3 cellular contexts compared by ENCODE assay signal in genomic region chr12:76676261-76676660, GRCh38.
DNase-seq lines count a peak whose midpoint lies in the region; ATAC-seq and TF ChIP-seq lines count a peak whose summit lies in the region.
"Not testable (repeated sequence)": the region's sequence is repeated elsewhere in the genome, so short reads cannot be mapped to it uniquely, and the experiment has no call there.

No MANE protein-coding gene starts in this region.

- DNase-seq in IMR-90; MCF 10A (ENCODE audit: unreplicated experiment): not testable (repeated sequence)

- H3K4ac ChIP-seq in IMR-90 (ENCODE audit: low read depth, low read length) = not testable (repeated sequence)

- not testable (repeated sequence) for H3K4me2 ChIP-seq in IMR-90 (ENCODE audit: low read depth, low read length)

- H2BK120ac ChIP-seq in IMR-90 (ENCODE audit: low read depth, low read length) = not testable (repeated sequence)

- not testable (repeated sequence) for H3K4me3 Mint-ChIP-seq in MCF 10A (ENCODE audit: unreplicated experiment)

- not testable (repeated sequence) for H3K4me1 ChIP-seq in HEK293 (ENCODE audit: control insufficient read depth, insufficient read depth, low read length); IMR-90 (ENCODE audit: control insufficient read depth, insufficient read depth, low read length)

- not testable (repeated sequence) for TF ChIP-seq RAD21 in IMR-90 (IDR thresholded peaks at IDR 0.05; ENCODE audit: low read length)

- not testable (repeated sequence) for H3K9me1 ChIP-seq in IMR-90 (ENCODE audit: insufficient read depth, low read length)

- CTCF ChIA-PET in HEK293 (lab: Yijun Ruan, JAX) = interaction anchor here (0.6 kb wide), 1 partner anchor 8 kb away, joined by 3 read pairs; no protein-coding TSS in a partner anchor
- CTCF ChIA-PET in IMR-90 (lab: Yijun Ruan, JAX) = not testable (repeated sequence)
- CTCF ChIA-PET in MCF 10A (lab: Yijun Ruan, JAX) = interaction anchor here (0.6 to 1.1 kb wide), 2 partner anchors 14 to 648 kb away, joined by 4 to 5 read pairs; no protein-coding TSS in a partner anchor

- not testable (repeated sequence) for H2BK5ac ChIP-seq in IMR-90 (ENCODE audit: low read depth, low read length, poor library complexity, severe bottlenecking)

- in situ Hi-C loops in IMR-90 (cut with MboI; ENCODE audit: low sequenced_read_pairs) = not testable (repeated sequence)

- not testable (repeated sequence) for H2AK5ac ChIP-seq in IMR-90 (ENCODE audit: low read depth, low read length)

- not testable (repeated sequence) for ATAC-seq in IMR-90 (ENCODE audit: low read depth)

- not testable (repeated sequence) for H2AK9ac ChIP-seq in IMR-90 (replicated peaks; ENCODE audit: low read depth, low read length, poor library complexity)

- not testable (repeated sequence) for H3K9ac ChIP-seq in IMR-90 (ENCODE audit: low read depth, low read length)

- not testable (repeated sequence) for H3K27ac ChIP-seq in HEK293 (ENCODE audit: extremely low read depth, low read depth, low read length); IMR-90 (ENCODE audit: insufficient read depth, low read length)

- BruUV-seq in IMR-90 (replicated peaks; lab: Mats Ljungman, UMichigan); MCF 10A (replicated peaks; lab: Mats Ljungman, UMichigan): not testable (repeated sequence)

- not testable (repeated sequence) for H3K18ac ChIP-seq in IMR-90 (ENCODE audit: low read depth, low read length)

- intact Hi-C loops in IMR-90 (cut with micrococcal nuclease); MCF 10A (cut with micrococcal nuclease): not testable (repeated sequence)

- not testable (repeated sequence) for H3K36me3 ChIP-seq in HEK293 (ENCODE audit: control insufficient read depth in 2 of 2, insufficient read depth in 1 of 2, low read length in 2 of 2); IMR-90 (ENCODE audit: control insufficient read depth, insufficient read depth, low read length)

- H2BK20ac ChIP-seq in IMR-90 (ENCODE audit: low read depth, low read length) = not testable (repeated sequence)

- not testable (repeated sequence) for H2AFZ ChIP-seq in IMR-90 (replicated peaks; ENCODE audit: low read length, poor library complexity)

- H4K5ac ChIP-seq in IMR-90 (ENCODE audit: low read depth, low read length) = not testable (repeated sequence)

- dilution Hi-C loops in IMR-90 (cut with HindIII; ENCODE audit: low sequenced_read_pairs, unreplicated experiment) = not testable (repeated sequence)

- TF ChIP-seq CTCF in HEK293 (tag by site-specific recombination; IDR thresholded peaks at IDR 0.05); IMR-90 (conservative IDR thresholded peaks at IDR 0.05; ENCODE audit: low read depth, low read length); MCF 10A (IDR thresholded peaks at IDR 0.05; ENCODE audit: unreplicated experiment): not testable (repeated sequence)

- not testable (repeated sequence) for TF ChIP-seq POLR2A in IMR-90 (IDR thresholded peaks at IDR 0.05; ENCODE audit: low read depth, low read length)

- not testable (repeated sequence) for H3K27me3 Mint-ChIP-seq in MCF 10A (ENCODE audit: insufficient read depth, unreplicated experiment)

- H3K4me3 ChIP-seq in HEK293 (ENCODE audit: low read depth, low read length); IMR-90 (ENCODE audit: insufficient read depth, low read depth, low read length): not testable (repeated sequence)

- not testable (repeated sequence) for H4K20me1 ChIP-seq in IMR-90 (ENCODE audit: insufficient read depth, low read length)

- not testable (repeated sequence) for H4K8ac ChIP-seq in IMR-90 (ENCODE audit: low read depth in 2 of 2, low read length in 2 of 2)

- H3K27ac Mint-ChIP-seq in MCF 10A (ENCODE audit: low read depth, unreplicated experiment) = peak overlapping the region; percentile 17

- H3K14ac ChIP-seq in IMR-90 (replicated peaks; ENCODE audit: low read depth, low read length) = not testable (repeated sequence)

- H3K23ac ChIP-seq in IMR-90 (ENCODE audit: low read depth, low read length) = not testable (repeated sequence)

- POLR2A ChIA-PET in HEK293 (lab: Yijun Ruan, JAX); IMR-90 (lab: Charles Lee; ENCODE audit: unreplicated experiment); MCF 10A (lab: Yijun Ruan, JAX): not testable (repeated sequence)

- H3K4me1 Mint-ChIP-seq in MCF 10A (ENCODE audit: insufficient read depth, unreplicated experiment) = not testable (repeated sequence)

- H3K9me3 Mint-ChIP-seq in MCF 10A (ENCODE audit: unreplicated experiment) = not testable (repeated sequence)

- WGBS in IMR-90 (ENCODE audit: extremely low coverage in 2 of 2, insufficient read length in 1 of 2), 2 experiments = no CpG with 5 or more reads among the region's 4 CpGs

- H3K27me3 ChIP-seq in IMR-90 (ENCODE audit: control insufficient read depth, insufficient read depth, low read length) = not testable (repeated sequence)

- H2BK15ac ChIP-seq in IMR-90 (ENCODE audit: low read depth, low read length) = peak overlapping the region; percentile 25; the same call in 1 of the 3 replicates

- not testable (repeated sequence) for H3K79me1 ChIP-seq in IMR-90 (ENCODE audit: low read depth in 1 of 2, low read length in 2 of 2)

- not testable (repeated sequence) for H3K56ac ChIP-seq in IMR-90 (ENCODE audit: extremely low read depth, insufficient read depth, low read length)

- H3K36me3 Mint-ChIP-seq in MCF 10A (ENCODE audit: insufficient read depth, unreplicated experiment) = not testable (repeated sequence)

- not testable (repeated sequence) for H3K9me3 ChIP-seq in HEK293 (ENCODE audit: control insufficient read depth, insufficient read depth, low read depth, low read length); IMR-90 (ENCODE audit: control insufficient read depth, insufficient read depth, low read length)

- not testable (repeated sequence) for H4K91ac ChIP-seq in IMR-90 (ENCODE audit: insufficient read depth, low read depth, low read length)

TF ChIP-seq in HEK293, 187 proteins besides CTCF, POLR2A, EP300 and RAD21:
- peak; percentile 92 for TF ChIP-seq ZNF596 (tag by site-specific recombination; IDR thresholded peaks at IDR 0.05)
TF ChIP-seq in HEK293: peak in this region for 1; not testable (repeated sequence) for 186.
